In the genomic region with DNA sequence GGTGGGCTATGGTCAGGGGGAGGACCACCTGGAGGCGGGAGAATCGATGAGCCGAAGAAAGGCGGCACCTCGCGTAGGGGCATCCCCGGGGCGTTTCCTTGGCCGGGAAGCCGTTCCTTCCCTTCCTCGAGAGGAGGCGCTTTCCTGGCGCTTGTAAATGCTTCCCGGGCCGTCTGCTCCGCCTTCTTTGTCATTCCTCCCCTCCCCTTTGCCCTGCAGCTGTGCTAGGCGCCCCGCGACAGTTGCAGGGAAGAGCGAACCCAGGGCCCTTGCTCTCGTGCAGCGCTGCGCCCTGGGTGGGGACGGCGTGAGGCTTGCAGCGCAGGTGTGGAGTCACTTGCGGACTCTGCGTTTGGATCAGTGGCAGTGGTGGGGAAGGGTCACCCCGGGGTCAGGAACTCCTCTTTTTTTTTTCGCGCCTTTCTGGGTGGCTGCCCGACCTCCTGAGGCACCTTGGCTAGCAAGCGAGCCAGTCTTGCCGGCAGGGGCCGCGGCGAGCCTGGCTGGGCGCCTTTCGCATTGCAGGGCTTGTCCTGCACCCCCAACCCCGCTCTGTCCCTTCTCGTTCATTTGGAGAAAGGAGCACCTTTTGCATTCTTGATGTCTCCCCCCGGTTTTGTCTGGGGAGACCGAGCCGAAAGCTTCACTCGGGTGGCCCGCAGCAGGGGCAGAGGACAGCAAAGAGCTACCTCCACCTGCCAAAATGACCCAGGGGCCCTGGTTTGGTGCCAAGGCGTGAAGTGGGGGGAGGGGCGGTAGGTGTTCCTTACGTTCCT, we compare ENCODE assay signal across 8 cellular contexts. TPM values are rescaled to one million over a fixed set of nuclear protein-coding genes. Genes with fewer than 3 reads are reported as not detected.
A peak's percentile ranks its signal among the peaks of the same experiment; 100 is the strongest.
DNase-seq lines count a peak whose midpoint lies in the region; ATAC-seq, FAIRE-seq and TF ChIP-seq lines count a peak whose summit lies in the region.

No MANE protein-coding gene starts in this region.

- no peak for FAIRE-seq in A549 (lab: Jason Lieb, UNC)
- FAIRE-seq in GM12891 (lab: Jason Lieb, UNC) = no peak

- peak overlapping the region; percentile 62 for H3K4me3 ChIP-seq in A549
- peak overlapping the region; percentile 73 to 75 for H3K4me3 ChIP-seq in duodenal mucosa (ENCODE audit: low read depth in 1 of 2, low read length in 2 of 2)
- peak overlapping the region; percentile 83 for H3K4me3 ChIP-seq in lower lobe of right lung
- peak overlapping the region; percentile 54 for H3K4me3 ChIP-seq in thymus (ENCODE audit: low read length)

- DNase-seq in A549 (ENCODE audit: low read depth in 1 of 2, low spot score in 1 of 2) (peak; percentile 77 to 82), GM12891 (ENCODE audit: insufficient read length, low spot score) (peak; percentile 41), HT1080 (ENCODE audit: low read depth) (peak; percentile 67), RPMI8226 (peak; percentile 96), lower lobe of right lung (peak; percentile 76), KG1 (lab: John Stamatoyannopoulos, UW) (no peak)

- TF ChIP-seq POLR2A in A549 (IDR thresholded peaks at IDR 0.05; ENCODE audit: low read length) (no peak), GM12891 (IDR thresholded peaks at IDR 0.05; ENCODE audit: low read depth, low read length) (no peak)

- TF ChIP-seq RAD21 in A549 (conservative IDR thresholded peaks at IDR 0.05 in 1 of 2, IDR thresholded peaks at IDR 0.05 in 1 of 2) = peak; percentile 17 to 19; a peak in 1 of 5 replicates

- TF ChIP-seq CTCF in A549 (IDR thresholded peaks at IDR 0.05) = no peak; the same call in 1 of the 3 replicates
- peak; percentile 30 for TF ChIP-seq CTCF in lower lobe of right lung (IDR thresholded peaks at IDR 0.05)

- 5% methylated on average over 49 of the region's 49 CpGs for WGBS in A549 (ENCODE audit: missing lambda C conversion rate)
- 2% methylated on average over 49 of the region's 49 CpGs for WGBS in thymus

- TF ChIP-seq EP300 in A549 (IDR thresholded peaks at IDR 0.05) = no peak

- 0 out of 3 replicates have a peak, but pooled peaks cover 9% of the 10 kb centered on the region for H3K4me1 ChIP-seq in A549
- H3K4me1 ChIP-seq in duodenal mucosa (ENCODE audit: control insufficient read depth in 1 of 2, insufficient read depth in 2 of 2, low read length in 2 of 2) = peaks cover 6 to 15% of the 10 kb centered on the region in 2 donors
- H3K4me1 ChIP-seq in lower lobe of right lung = peaks cover 23% of the 10 kb centered on the region
- H3K4me1 ChIP-seq in thymus (ENCODE audit: control insufficient read depth, insufficient read depth, low read length) = peaks cover 5% of the 10 kb centered on the region

- POLR2A ChIA-PET in A549 (lab: Yijun Ruan, JAX) = no interaction called here

- H3K27ac ChIP-seq in A549 (peak overlapping the region in 1 of 2 experiments; percentile 67; a peak in 2 of 6 replicates), duodenal mucosa (ENCODE audit: low read depth, low read length) (no peak overlapping the region), lower lobe of right lung (peak overlapping the region; percentile 87), thymus (ENCODE audit: low read depth) (no peak overlapping the region)

- CTCF ChIA-PET in A549 (lab: Yijun Ruan, JAX) = interaction anchor here (1.1 to 1.7 kb wide), 5 partner anchors 9 to 499 kb away, joined by 3 to 5 read pairs (median 4); no protein-coding TSS in a partner anchor

- peak; percentile 68 to 87 for ATAC-seq in A549
- ATAC-seq in lower lobe of right lung = peak; percentile 84 to 88

- H3K27me3 ChIP-seq in duodenal mucosa (ENCODE audit: control insufficient read depth in 1 of 2, insufficient read depth in 2 of 2, low read length in 2 of 2) (peaks cover 36 to 40% of the 10 kb centered on the region in 2 donors), lower lobe of right lung (ENCODE audit: low read depth) (peaks cover 19% of the 10 kb centered on the region), thymus (ENCODE audit: control insufficient read depth, insufficient read depth) (peaks cover 53% of the 10 kb centered on the region)

- intact Hi-C loops in lower lobe of right lung (cut with DNase I) = no loop called here

- peak overlapping the region; percentile 96 for H3K4me2 ChIP-seq in A549

- no peak overlapping the region for H3K9ac ChIP-seq in duodenal mucosa (ENCODE audit: low read depth in 1 of 2, low read length in 2 of 2)

- H3K36me3 ChIP-seq in duodenal mucosa (ENCODE audit: control insufficient read depth in 1 of 2, insufficient read depth in 2 of 2, low read length in 2 of 2) = no peaks in the 10 kb centered on the region
- no peaks in the 10 kb centered on the region for H3K36me3 ChIP-seq in lower lobe of right lung
- no peaks in the 10 kb centered on the region for H3K36me3 ChIP-seq in thymus (ENCODE audit: control insufficient read depth, insufficient read depth)

- H3K9me3 ChIP-seq in A549 (no peaks in the 10 kb centered on the region), duodenal mucosa (ENCODE audit: control insufficient read depth in 1 of 2, low read length in 2 of 2) (no peaks in the 10 kb centered on the region), lower lobe of right lung (no peaks in the 10 kb centered on the region), thymus (ENCODE audit: control insufficient read depth) (no peaks in the 10 kb centered on the region)

TF ChIP-seq in A549, 52 proteins besides CTCF, POLR2A, EP300 and RAD21:
- TF ChIP-seq, protein P1, sequence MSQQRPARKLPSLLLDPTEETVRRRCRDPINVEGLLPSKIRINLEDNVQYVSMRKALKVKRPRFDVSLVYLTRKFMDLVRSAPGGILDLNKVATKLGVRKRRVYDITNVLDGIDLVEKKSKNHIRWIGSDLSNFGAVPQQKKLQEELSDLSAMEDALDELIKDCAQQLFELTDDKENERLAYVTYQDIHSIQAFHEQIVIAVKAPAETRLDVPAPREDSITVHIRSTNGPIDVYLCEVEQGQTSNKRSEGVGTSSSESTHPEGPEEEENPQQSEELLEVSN (IDR thresholded peaks at IDR 0.05; ENCODE audit: borderline replicate concordance, low read depth) = peak; percentile 21; the same call in 1 of the 2 replicates
- TF ChIP-seq, protein P2, sequence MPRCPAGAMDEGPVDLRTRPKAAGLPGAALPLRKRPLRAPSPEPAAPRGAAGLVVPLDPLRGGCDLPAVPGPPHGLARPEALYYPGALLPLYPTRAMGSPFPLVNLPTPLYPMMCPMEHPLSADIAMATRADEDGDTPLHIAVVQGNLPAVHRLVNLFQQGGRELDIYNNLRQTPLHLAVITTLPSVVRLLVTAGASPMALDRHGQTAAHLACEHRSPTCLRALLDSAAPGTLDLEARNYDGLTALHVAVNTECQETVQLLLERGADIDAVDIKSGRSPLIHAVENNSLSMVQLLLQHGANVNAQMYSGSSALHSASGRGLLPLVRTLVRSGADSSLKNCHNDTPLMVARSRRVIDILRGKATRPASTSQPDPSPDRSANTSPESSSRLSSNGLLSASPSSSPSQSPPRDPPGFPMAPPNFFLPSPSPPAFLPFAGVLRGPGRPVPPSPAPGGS (IDR thresholded peaks at IDR 0.05) = no peak

TF ChIP-seq in GM12891, 5 proteins besides CTCF, POLR2A, EP300 and RAD21:
- TF ChIP-seq POU2F2 (IDR thresholded peaks at IDR 0.05; ENCODE audit: low read depth, low read length) = no peak
- TF ChIP-seq TAF1 (IDR thresholded peaks at IDR 0.05; ENCODE audit: low read depth, low read length) = no peak
- no peak for TF ChIP-seq POLR2AphosphoS5 (IDR thresholded peaks at IDR 0.05; ENCODE audit: low read depth, low read length)
- TF ChIP-seq PAX5 (IDR thresholded peaks at IDR 0.05; ENCODE audit: insufficient read depth, low read length, severe bottlenecking) = no peak
- no peak for TF ChIP-seq SPI1 (IDR thresholded peaks at IDR 0.05; ENCODE audit: low read depth, low read length)

RNA-seq across cellular contexts. Expression of a gene that starts 0.9 kb away (rescaled TPM):
- 2.1 and 3.2 TPM in 2 replicates for polyA plus RNA-seq in A549 (2011; rRNA removed)
- 1.5 and 1.8 TPM in 2 replicates for polyA plus RNA-seq in A549 (2012; cell fraction: cytosol; rRNA removed)
- polyA plus RNA-seq in A549 (2012; cell fraction: nucleus; rRNA removed) = 1.4 and 1.7 TPM in 2 replicates
- polyA plus RNA-seq in A549 (2017; fragmentation: RNase III; extraction: RNeasy Plus Mini Kit Qiagen cat#74134 plus additional on column Dnase treatment) = 0.70 to 0.98 TPM (median 0.72 TPM) in 3 replicates
- polyA minus RNA-seq in A549 (2011; rRNA and poly(A)+ RNA removed) = 1.8 and 3.7 TPM in 2 replicates
- not detected for polyA plus RNA-seq in GM12891 (2012; ENCODE audit: low read depth, missing spikeins)
- 8.8 and 9.9 TPM in 2 replicates for total RNA-seq in HT1080 (2014; rRNA removed; shearing (Covaris generic))
- polyA plus RNA-seq in HT1080 (2015; cell fraction: cytosol; rRNA removed) = 5.7 and 5.8 TPM in 2 replicates
- polyA plus RNA-seq in HT1080 (2015; cell fraction: nucleus; rRNA removed) = 2.1 and 2.2 TPM in 2 replicates
- 28.7 TPM for total RNA-seq in lower lobe of right lung
- 0.68 TPM for polyA plus RNA-seq in thymus
